Comparison of ENCODE assay signal across 8 cellular contexts in genomic region chr11:66857234-66857926, GRCh38. TPM values are rescaled to one million over a fixed set of nuclear protein-coding genes. Genes with fewer than 3 reads are reported as not detected.
DNase-seq lines count a peak whose midpoint lies in the region; ATAC-seq, FAIRE-seq and TF ChIP-seq lines count a peak whose summit lies in the region.

No MANE protein-coding gene starts in this region.

- no peaks in the 10 kb centered on the region for H3K79me2 ChIP-seq in MM.1S (ENCODE audit: low read length)

- no peaks in the 10 kb centered on the region for H3K9me2 ChIP-seq in MM.1S (replicated peaks; ENCODE audit: insufficient read depth, low read length)

- H2AFZ ChIP-seq in MM.1S (ENCODE audit: low read length) = no peak overlapping the region

- in situ Hi-C loops in KBM-7 (cut with MboI; ENCODE audit: low pct_unique_long_range_greater_than_20kb, low sequenced_read_pairs) = no loop called here

- no peaks in the 10 kb centered on the region for H3K9me3 ChIP-seq in MM.1S (replicated peaks; ENCODE audit: insufficient read depth, low read length)

- H3K4me1 ChIP-seq in MM.1S (ENCODE audit: low read length) = no peaks in the 10 kb centered on the region

- no peak for DNase-seq in GM06990 (ENCODE audit: extremely low read depth, insufficient read length)
- DNase-seq in Jurkat, Clone E6-1 (ENCODE audit: low read depth, low spot score) = no peak
- DNase-seq in bronchial epithelial cell (ENCODE audit: low read depth) = no peak
- DNase-seq in natural killer cell treated with Interleukin-12 subunit alpha and Interleukin-12 subunit beta and Interleukin-15 and Interleukin-18, amount 100 ng/mL, for 72 hours (ENCODE audit: low spot score) = no peak
- DNase-seq in ecto neural progenitor cell (ENCODE audit: low spot score) = no peak
- DNase-seq in KBM-7 = no peak
- DNase-seq in MM.1S = no peak

- no peak overlapping the region for H3K27ac Mint-ChIP-seq in natural killer cell treated with Interleukin-12 subunit alpha and Interleukin-12 subunit beta and Interleukin-15 and Interleukin-18, amount 100 ng/mL, for 72 hours

- H3K27ac ChIP-seq in MM.1S (ENCODE audit: low read length) = no peak overlapping the region

- ATAC-seq in natural killer cell treated with Interleukin-12 subunit alpha and Interleukin-12 subunit beta and Interleukin-15 and Interleukin-18, amount 100 ng/mL, for 72 hours = no peak
- ATAC-seq in GM21786 (IDR thresholded peaks at IDR 0.05; ENCODE audit: unreplicated experiment) = no peak

- H3K4me2 ChIP-seq in MM.1S (ENCODE audit: low read depth, low read length) = no peak overlapping the region

- no peaks in the 10 kb centered on the region for H3F3A ChIP-seq in MM.1S (ENCODE audit: insufficient read depth, low read length)

- H3K36me3 ChIP-seq in GM06990 (ENCODE audit: control insufficient read depth, insufficient read depth, low read length) = peaks cover 4% of the 10 kb centered on the region
- H3K36me3 ChIP-seq in bronchial epithelial cell (ENCODE audit: control insufficient read depth, insufficient read depth, low read length) = peaks cover 14% of the 10 kb centered on the region
- no peaks in the 10 kb centered on the region for H3K36me3 ChIP-seq in MM.1S (replicated peaks; ENCODE audit: insufficient read depth, low read length)

- FAIRE-seq in bronchial epithelial cell (lab: Jason Lieb, UNC) = no peak

- H3K27me3 ChIP-seq in GM06990 (replicated peaks; ENCODE audit: control insufficient read depth, insufficient read depth, low read length) = no peaks in the 10 kb centered on the region
- H3K27me3 ChIP-seq in bronchial epithelial cell (ENCODE audit: control insufficient read depth, insufficient read depth, low read length) = no peaks in the 10 kb centered on the region
- H3K27me3 ChIP-seq in MM.1S (replicated peaks; ENCODE audit: insufficient read depth, low read length) = no peaks in the 10 kb centered on the region

- peaks cover 0 to 3% of the 10 kb centered on the region in 2 donors for H3K4me1 Mint-ChIP-seq in natural killer cell treated with Interleukin-12 subunit alpha and Interleukin-12 subunit beta and Interleukin-15 and Interleukin-18, amount 100 ng/mL, for 72 hours (ENCODE audit: low read depth in 2 of 2)

- H3K9me3 Mint-ChIP-seq in natural killer cell treated with Interleukin-12 subunit alpha and Interleukin-12 subunit beta and Interleukin-15 and Interleukin-18, amount 100 ng/mL, for 72 hours = no peaks in the 10 kb centered on the region

- no peaks in the 10 kb centered on the region for H3K36me3 Mint-ChIP-seq in natural killer cell treated with Interleukin-12 subunit alpha and Interleukin-12 subunit beta and Interleukin-15 and Interleukin-18, amount 100 ng/mL, for 72 hours

- peak overlapping the region; percentile 75 for H3K4me3 Mint-ChIP-seq in natural killer cell treated with Interleukin-12 subunit alpha and Interleukin-12 subunit beta and Interleukin-15 and Interleukin-18, amount 100 ng/mL, for 72 hours

- H3K27me3 Mint-ChIP-seq in natural killer cell treated with Interleukin-12 subunit alpha and Interleukin-12 subunit beta and Interleukin-15 and Interleukin-18, amount 100 ng/mL, for 72 hours = no peaks in the 10 kb centered on the region

- TF ChIP-seq CTCF in GM06990 (IDR thresholded peaks at IDR 0.05; ENCODE audit: insufficient read depth, low read length, poor library complexity, severe bottlenecking) = no peak
- no peak for TF ChIP-seq CTCF in bronchial epithelial cell (IDR thresholded peaks at IDR 0.05; ENCODE audit: insufficient read depth, low read length, severe bottlenecking)
- no peak for TF ChIP-seq CTCF in MM.1S (IDR thresholded peaks at IDR 0.05; ENCODE audit: low read length)

- H4K20me1 ChIP-seq in MM.1S (ENCODE audit: insufficient read depth, low read length) = no peaks in the 10 kb centered on the region

- H3K9ac ChIP-seq in MM.1S (ENCODE audit: low read length) = no peak overlapping the region

- peak overlapping the region; percentile 77 for H3K4me3 ChIP-seq in GM06990 (replicated peaks; ENCODE audit: low read depth, low read length)
- peak overlapping the region; percentile 73 for H3K4me3 ChIP-seq in Jurkat, Clone E6-1 (ENCODE audit: low read length)
- H3K4me3 ChIP-seq in bronchial epithelial cell (ENCODE audit: low read depth, low read length) = peak overlapping the region; percentile 66
- H3K4me3 ChIP-seq in MM.1S (ENCODE audit: low read length) = no peak overlapping the region

RNA-seq across cellular contexts. Expression of gene LRFN4, which starts 0.5 kb away (rescaled TPM):
- 28.2 TPM for polyA plus RNA-seq in Jurkat, Clone E6-1 (2012; ENCODE audit: insufficient read depth, insufficient read length)
- 13.1 and 16.3 TPM in 2 replicates for total RNA-seq in bronchial epithelial cell
- 1 to 10 TPM; 1.4 to 7.9 TPM for total RNA-seq in natural killer cell treated with Interleukin-12 subunit alpha and Interleukin-12 subunit beta and Interleukin-15 and Interleukin-18, amount 100 ng/mL, for 72 hours

RNA-seq across cellular contexts. Expression of gene RCE1, which starts 14.1 kb away (rescaled TPM):
- 35.1 TPM for polyA plus RNA-seq in Jurkat, Clone E6-1 (2012; ENCODE audit: insufficient read depth, insufficient read length)
- total RNA-seq in bronchial epithelial cell = 17.4 and 26.8 TPM in 2 replicates
- total RNA-seq in natural killer cell treated with Interleukin-12 subunit alpha and Interleukin-12 subunit beta and Interleukin-15 and Interleukin-18, amount 100 ng/mL, for 72 hours = 10 to 100 TPM; 26.8 to 37.9 TPM
